In the genomic region with DNA sequence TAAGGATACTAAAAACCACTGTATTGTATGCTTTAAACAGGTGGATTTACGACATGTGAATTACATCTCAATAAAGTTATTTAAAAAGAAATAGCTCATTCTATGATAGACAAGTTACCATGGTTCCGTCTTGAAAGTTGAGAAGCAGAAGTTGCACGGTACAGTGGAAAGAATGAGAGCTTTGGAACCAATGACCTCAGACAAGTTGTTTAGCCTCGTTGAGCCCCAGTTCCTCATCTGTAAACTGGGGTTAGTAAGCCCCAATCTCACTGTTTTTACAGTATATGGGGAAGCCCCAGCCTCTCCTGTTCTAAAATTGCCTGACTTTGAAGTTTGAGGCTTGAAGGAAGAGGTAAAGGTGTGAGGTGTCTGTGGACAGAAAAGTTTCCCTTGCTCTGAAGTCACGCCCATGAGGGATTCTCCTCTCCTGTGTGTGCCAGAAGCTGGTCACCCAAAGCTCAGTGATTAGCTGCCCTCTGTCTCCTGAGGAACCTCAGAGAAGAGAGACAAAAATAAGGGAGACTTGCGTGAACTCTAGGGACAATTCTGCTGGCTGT, we compare ENCODE assay signal across 8 cellular contexts. TPM values are rescaled to one million over a fixed set of nuclear protein-coding genes. Genes with fewer than 3 reads are reported as not detected.
DNase-seq lines count a peak whose midpoint lies in the region; ATAC-seq and TF ChIP-seq lines count a peak whose summit lies in the region.

No MANE protein-coding gene starts in this region.

- H3K27ac Mint-ChIP-seq in activated naive CD8-positive, alpha-beta T cell treated with anti-CD3 and anti-CD28 coated beads, Interleukin-2, amount 50 U/mL, for 24 hours = peak overlapping the region; percentile 95

- H3K27me3 ChIP-seq in uterus = no peaks in the 10 kb centered on the region

- H3K4me3 Mint-ChIP-seq in activated naive CD8-positive, alpha-beta T cell treated with anti-CD3 and anti-CD28 coated beads, Interleukin-2, amount 50 U/mL, for 24 hours = peak overlapping the region; percentile 67

- H3K36me3 ChIP-seq in uterus = no peaks in the 10 kb centered on the region

- TF ChIP-seq CTCF in NB4 (IDR thresholded peaks at IDR 0.05; ENCODE audit: low read depth, low read length) (no peak), uterus (IDR thresholded peaks at IDR 0.05) (no peak), RWPE1 (conservative IDR thresholded peaks at IDR 0.05; ENCODE audit: low read depth) (no peak)

- DNase-seq in NB4 (ENCODE audit: low read depth) = peak; percentile 84
- DNase-seq in activated naive CD8-positive, alpha-beta T cell treated with anti-CD3 and anti-CD28 coated beads, Interleukin-2, amount 50 U/mL, for 24 hours = peak; percentile 55
- no peak for DNase-seq in middle frontal gyrus (ENCODE audit: extremely low spot score, low spot score)
- no peak for DNase-seq in uterus
- no peak for DNase-seq in RWPE1 (ENCODE audit: low spot score)
- no peak for DNase-seq in NCI-H510A (lab: John Stamatoyannopoulos, UW)

- H3K36me3 Mint-ChIP-seq in activated naive CD8-positive, alpha-beta T cell treated with anti-CD3 and anti-CD28 coated beads, Interleukin-2, amount 50 U/mL, for 24 hours (ENCODE audit: low read depth) = peaks cover 2% of the 10 kb centered on the region

- TF ChIP-seq POLR2A in GM18505 (IDR thresholded peaks at IDR 0.05; ENCODE audit: borderline replicate concordance, extremely low read depth, insufficient read depth, insufficient read length) = peak; percentile 41
- TF ChIP-seq POLR2A in NB4 (IDR thresholded peaks at IDR 0.05; ENCODE audit: extremely low read depth, insufficient read length) = no peak
- no peak for TF ChIP-seq POLR2A in uterus (IDR thresholded peaks at IDR 0.05)

- H3K4me1 ChIP-seq in uterus = no peaks in the 10 kb centered on the region

- H3K4me1 Mint-ChIP-seq in activated naive CD8-positive, alpha-beta T cell treated with anti-CD3 and anti-CD28 coated beads, Interleukin-2, amount 50 U/mL, for 24 hours = peaks cover 96% of the 10 kb centered on the region

- intact Hi-C loops in uterus (cut with DNase I; ENCODE audit: low total_unique reads) = no loop called here

- H3K27ac ChIP-seq in uterus (no peak overlapping the region), RWPE1 (no peak overlapping the region)

- no peaks in the 10 kb centered on the region for H3K27me3 Mint-ChIP-seq in activated naive CD8-positive, alpha-beta T cell treated with anti-CD3 and anti-CD28 coated beads, Interleukin-2, amount 50 U/mL, for 24 hours

- no peak overlapping the region for H3K4me3 ChIP-seq in NB4 (ENCODE audit: low read depth, low read length)
- H3K4me3 ChIP-seq in uterus = no peak overlapping the region

- POLR2A ChIA-PET in RWPE1 (lab: Yijun Ruan, JAX; ENCODE audit: low non-redundant PET) = no interaction called here

- CTCF ChIA-PET in RWPE1 (lab: Yijun Ruan, JAX) = no interaction called here

- ATAC-seq in GM18505 (IDR thresholded peaks at IDR 0.05; ENCODE audit: unreplicated experiment) = peak; percentile 76
- peak; percentile 85 for ATAC-seq in GM21786 (IDR thresholded peaks at IDR 0.05; ENCODE audit: unreplicated experiment)
- ATAC-seq in activated naive CD8-positive, alpha-beta T cell treated with anti-CD3 and anti-CD28 coated beads, Interleukin-2, amount 50 U/mL, for 24 hours = peak; percentile 83

- no peaks in the 10 kb centered on the region for H3K9me3 Mint-ChIP-seq in activated naive CD8-positive, alpha-beta T cell treated with anti-CD3 and anti-CD28 coated beads, Interleukin-2, amount 50 U/mL, for 24 hours

- H3K9me3 ChIP-seq in uterus = no peaks in the 10 kb centered on the region

RNA-seq across cellular contexts. Expression of gene CRYGS, which starts 10.0 kb away (rescaled TPM):
- 1 to 10 TPM in 2 of 4 donors, under 1 TPM in 1, not detected in 1; 0.77 to 6.2 (median 2.4) TPM for total RNA-seq in uterus

RNA-seq across cellular contexts. Expression of gene TBCCD1, which starts 32.9 kb away (rescaled TPM):
- 10 to 100 TPM in 3 of 4 donors, 1 to 10 TPM in 1; 3.8 to 31.7 (median 15.1) TPM for total RNA-seq in uterus

RNA-seq across cellular contexts. Expression of gene DNAJB11, which starts 36.3 kb away (rescaled TPM):
- total RNA-seq in uterus = 10 to 100 TPM; 26.2 to 68.8 (median 40.0) TPM

Comparison
In these comparisons a context has a peak if more than half of its experiments do, and no peak if none do; other contexts are left out.
1. DNase-seq: peak in NB4 (single experiment) and activated naive CD8-positive, alpha-beta T cell treated with anti-CD3 and anti-CD28 coated beads, Interleukin-2, amount 50 U/mL, for 24 hours (single experiment); none in middle frontal gyrus (single experiment), uterus (0 of 2), RWPE1 (single experiment) and NCI-H510A (single experiment).
2. Peak in every context shown above with its lines, with median percentiles within 50 percentile points of each other: ATAC-seq.